In the genomic region with DNA sequence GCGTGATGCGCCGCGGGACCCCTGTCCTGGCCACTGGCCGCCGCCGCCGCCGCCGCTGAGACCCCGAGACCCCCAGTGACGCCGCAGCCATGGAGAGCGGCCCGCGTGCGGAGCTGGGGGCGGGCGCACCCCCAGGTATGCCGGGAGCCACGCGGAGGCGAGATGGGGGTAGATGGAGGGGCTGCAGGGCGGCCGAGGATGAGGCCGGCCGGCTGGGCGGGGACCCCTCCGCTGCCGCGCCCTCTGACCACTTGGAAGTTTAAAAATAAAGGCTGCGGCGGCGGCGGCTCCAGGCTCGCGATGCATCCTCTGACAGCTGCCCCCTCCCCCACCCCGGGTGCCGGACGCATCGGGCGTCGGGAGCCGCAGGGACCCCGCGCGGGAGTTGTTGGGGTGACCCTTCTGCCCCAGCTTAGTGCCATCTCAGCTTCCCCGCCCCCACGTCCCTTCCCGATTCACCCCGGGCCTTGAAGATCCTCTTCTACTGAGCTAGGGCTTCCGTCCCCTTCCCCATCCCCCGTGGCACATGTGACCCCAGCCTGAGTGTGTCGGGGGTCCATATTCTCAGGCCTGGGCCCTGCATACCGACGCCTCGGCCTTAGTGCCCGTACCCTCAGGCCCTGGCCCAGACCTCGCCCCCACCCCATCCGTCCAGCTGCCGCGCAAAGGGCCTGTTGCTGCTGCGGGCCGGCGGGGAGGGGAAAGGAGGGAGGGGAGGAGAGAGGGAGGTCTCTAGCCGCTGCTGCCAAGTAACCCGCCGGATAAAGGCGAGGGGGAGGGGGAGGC, we compare ENCODE assay signal across 8 cellular contexts. TPM values are rescaled to one million over a fixed set of nuclear protein-coding genes. Genes with fewer than 3 reads are reported as not detected.
DNase-seq lines count a peak whose midpoint lies in the region; ATAC-seq and TF ChIP-seq lines count a peak whose summit lies in the region.

No MANE protein-coding gene starts in this region.

- H3K36me3 ChIP-seq in stomach, result peaks cover 0 to 4% (median 0%) of the 10 kb centered on the region in 4 donors

- POLR2A ChIA-PET in activated CD8-positive, alpha-beta T cell treated with anti-CD3 and anti-CD28 coated beads, Interleukin-2, amount 10 ng/mL, durations not matched to agents 7 days and 5 days (lab: Charles Lee), result interaction anchor here (0.9 to 3.6 kb wide), 4 partner anchors 17 to 129 kb away, joined by 3 to 27 read pairs (median 4); a partner anchor contains a TSS

- H3K27ac ChIP-seq in stomach, result peak overlapping the region; percentile 95 to 100 (median 98)

- no peaks in the 10 kb centered on the region for H3K9me3 Mint-ChIP-seq in activated CD8-positive, alpha-beta T cell treated with anti-CD3 and anti-CD28 coated beads, Interleukin-2, amount 10 ng/mL, durations not matched to agents 7 days and 5 days (ENCODE audit: insufficient read depth)
- H3K9me3 Mint-ChIP-seq in endothelial cell (ENCODE audit: unreplicated experiment) (no peaks in the 10 kb centered on the region), mesothelial cell of epicardium (no peaks in the 10 kb centered on the region)

- no peaks in the 10 kb centered on the region for H3K9me3 ChIP-seq in stomach

- peak; percentile 62 for DNase-seq in DMS79 (lab: John Stamatoyannopoulos, UW)
- no peak for DNase-seq in HFF-Myc (ENCODE audit: extremely low read depth, low read depth)
- DNase-seq in NCI-H524 treated with DMSO at 0.1 percent for 48 hours (lab: John Stamatoyannopoulos, UW), result peak; percentile 13
- peak; percentile 75 for DNase-seq in activated CD8-positive, alpha-beta T cell treated with anti-CD3 and anti-CD28 coated beads, Interleukin-2, amount 10 ng/mL, durations not matched to agents 7 days and 5 days
- peak; percentile 82 for DNase-seq in endothelial cell (ENCODE audit: low spot score)
- DNase-seq in mesothelial cell of epicardium (ENCODE audit: low spot score in 2 of 2, unreplicated experiment in 2 of 2), result peak in 1 of 2 experiments; percentile 73
- peak; percentile 61 for DNase-seq in stomach
- DNase-seq in COLO829 (ENCODE audit: low spot score), result no peak

- 1% methylated on average over 22 to 69 of the region's 69 CpGs for WGBS in stomach, 5 donors

- peak overlapping the region; percentile 92 for H3K4me3 Mint-ChIP-seq in activated CD8-positive, alpha-beta T cell treated with anti-CD3 and anti-CD28 coated beads, Interleukin-2, amount 10 ng/mL, durations not matched to agents 7 days and 5 days
- H3K4me3 Mint-ChIP-seq in endothelial cell (ENCODE audit: unreplicated experiment), result peak overlapping the region; percentile 92
- H3K4me3 Mint-ChIP-seq in mesothelial cell of epicardium, result peak overlapping the region; percentile 81

- H3K27me3 ChIP-seq in stomach, result no peaks in the 10 kb centered on the region

- peaks cover 75% of the 10 kb centered on the region for H3K4me1 Mint-ChIP-seq in activated CD8-positive, alpha-beta T cell treated with anti-CD3 and anti-CD28 coated beads, Interleukin-2, amount 10 ng/mL, durations not matched to agents 7 days and 5 days (ENCODE audit: low read depth)
- H3K4me1 Mint-ChIP-seq in endothelial cell (ENCODE audit: unreplicated experiment), result peaks cover 50% of the 10 kb centered on the region
- H3K4me1 Mint-ChIP-seq in mesothelial cell of epicardium, result peaks cover 51% of the 10 kb centered on the region

- intact Hi-C loops in stomach (cut with DNase I; ENCODE audit: low total_unique reads), result no loop called here

- TF ChIP-seq EP300 in stomach (IDR thresholded peaks at IDR 0.05), result no peak

- TF ChIP-seq CTCF in HFF-Myc (IDR thresholded peaks at IDR 0.05; ENCODE audit: low read depth, low read length, missing control alignments), result no peak
- TF ChIP-seq CTCF in endothelial cell (IDR thresholded peaks at IDR 0.05; ENCODE audit: unreplicated experiment), result no peak
- TF ChIP-seq CTCF in mesothelial cell of epicardium (IDR thresholded peaks at IDR 0.05; ENCODE audit: unreplicated experiment), result no peak
- TF ChIP-seq CTCF in stomach (IDR thresholded peaks at IDR 0.05), result no peak

- H3K4me1 ChIP-seq in stomach, result peaks cover 57 to 66% (median 62%) of the 10 kb centered on the region in 4 donors

- peak overlapping the region; percentile 94 for H3K27ac Mint-ChIP-seq in activated CD8-positive, alpha-beta T cell treated with anti-CD3 and anti-CD28 coated beads, Interleukin-2, amount 10 ng/mL, durations not matched to agents 7 days and 5 days
- no peak overlapping the region for H3K27ac Mint-ChIP-seq in endothelial cell (ENCODE audit: unreplicated experiment)
- peak overlapping the region; percentile 91 for H3K27ac Mint-ChIP-seq in mesothelial cell of epicardium

- H3K4me3 ChIP-seq in HFF-Myc (replicated peaks; ENCODE audit: low read depth, low read length) (peak overlapping the region; percentile 89), stomach (peak overlapping the region; percentile 90 to 99 (median 98))

- peak; percentile 8 for ATAC-seq in activated CD8-positive, alpha-beta T cell treated with anti-CD3 and anti-CD28 coated beads, Interleukin-2, amount 10 ng/mL, durations not matched to agents 7 days and 5 days

- no peak for TF ChIP-seq POLR2A in stomach (IDR thresholded peaks at IDR 0.05)

- peaks cover 40% of the 10 kb centered on the region for H3K36me3 Mint-ChIP-seq in activated CD8-positive, alpha-beta T cell treated with anti-CD3 and anti-CD28 coated beads, Interleukin-2, amount 10 ng/mL, durations not matched to agents 7 days and 5 days (ENCODE audit: low read depth)
- H3K36me3 Mint-ChIP-seq in endothelial cell (ENCODE audit: low read depth, unreplicated experiment), result peaks cover 19% of the 10 kb centered on the region
- H3K36me3 Mint-ChIP-seq in mesothelial cell of epicardium, result no peaks in the 10 kb centered on the region

- CTCF ChIA-PET in activated CD8-positive, alpha-beta T cell treated with anti-CD3 and anti-CD28 coated beads, Interleukin-2, amount 10 ng/mL, durations not matched to agents 7 days and 5 days (lab: Charles Lee), result interaction anchor here (1.7 to 3.0 kb wide), 2 partner anchors 31 to 32 kb away, joined by 9 to 14 read pairs; no protein-coding TSS in a partner anchor

- H3K27me3 Mint-ChIP-seq in activated CD8-positive, alpha-beta T cell treated with anti-CD3 and anti-CD28 coated beads, Interleukin-2, amount 10 ng/mL, durations not matched to agents 7 days and 5 days (ENCODE audit: low read depth), result no peaks in the 10 kb centered on the region
- H3K27me3 Mint-ChIP-seq in endothelial cell (ENCODE audit: unreplicated experiment) (peaks cover 17% of the 10 kb centered on the region), mesothelial cell of epicardium (ENCODE audit: low read depth) (no peaks in the 10 kb centered on the region)

RNA-seq across cellular contexts. Expression of a gene that starts 0.6 kb away (rescaled TPM):
- 100 to 1,000 TPM; 235 to 245 TPM for total RNA-seq in activated CD8-positive, alpha-beta T cell treated with anti-CD3 and anti-CD28 coated beads, Interleukin-2, amount 10 ng/mL, durations not matched to agents 7 days and 5 days
- total RNA-seq in endothelial cell (ENCODE audit: unreplicated experiment) (189 TPM), mesothelial cell of epicardium (97.8 to 103 TPM (median 101 TPM) in 3 replicates), stomach (100 to 1,000 TPM in 2 of 5 donors, 10 to 100 TPM in 3; 14.6 to 164 (median 40.3) TPM)
- 10 to 100 TPM; 36.7 to 42.8 (median 42.4) TPM for polyA plus RNA-seq in stomach

RNA-seq across cellular contexts. Expression of a gene that starts 7.2 kb away (rescaled TPM):
- 10 to 100 TPM; 55.6 to 56.4 TPM for total RNA-seq in activated CD8-positive, alpha-beta T cell treated with anti-CD3 and anti-CD28 coated beads, Interleukin-2, amount 10 ng/mL, durations not matched to agents 7 days and 5 days
- total RNA-seq in endothelial cell (ENCODE audit: unreplicated experiment) (50.7 TPM), mesothelial cell of epicardium (64.8 to 68.5 TPM (median 68.5 TPM) in 3 replicates), stomach (10 to 100 TPM in 4 of 5 donors, 1 to 10 TPM in 1; 8.9 to 63.9 (median 19.8) TPM)
- polyA plus RNA-seq in stomach, result 10 to 100 TPM; 61.1 to 64.0 (median 62.8) TPM

RNA-seq across cellular contexts. Expression of a gene that starts 31.5 kb away (rescaled TPM):
- total RNA-seq in activated CD8-positive, alpha-beta T cell treated with anti-CD3 and anti-CD28 coated beads, Interleukin-2, amount 10 ng/mL, durations not matched to agents 7 days and 5 days, result under 1 TPM in 1 of 2 experiments, not detected in 1; 0.08 TPM
- total RNA-seq in endothelial cell (ENCODE audit: unreplicated experiment) (0.13 TPM), mesothelial cell of epicardium (9.0 to 10.5 TPM (median 10.4 TPM) in 3 replicates), stomach (10 to 100 TPM in 1 of 5 donors, 1 to 10 TPM in 4; 3.5 to 19.2 (median 5.5) TPM)
- polyA plus RNA-seq in stomach, result 1 to 10 TPM in 2 of 3 donors, under 1 TPM in 1; 0.92 to 5.0 (median 2.0) TPM

Comparison
In these comparisons a context has a peak if more than half of its experiments do, and no peak if none do; other contexts are left out.
1. DNase-seq: peak in DMS79 (single experiment), NCI-H524 treated with DMSO at 0.1 percent for 48 hours (single experiment), activated CD8-positive, alpha-beta T cell treated with anti-CD3 and anti-CD28 coated beads, Interleukin-2, amount 10 ng/mL, durations not matched to agents 7 days and 5 days (single experiment), endothelial cell (single experiment) and stomach (single experiment); none in HFF-Myc (single experiment) and COLO829 (single experiment).
2. Peak in every context shown above with its lines, with median percentiles within 50 percentile points of each other: H3K4me3 Mint-ChIP-seq.